8 cellular contexts compared by ENCODE assay signal in the genomic region with DNA sequence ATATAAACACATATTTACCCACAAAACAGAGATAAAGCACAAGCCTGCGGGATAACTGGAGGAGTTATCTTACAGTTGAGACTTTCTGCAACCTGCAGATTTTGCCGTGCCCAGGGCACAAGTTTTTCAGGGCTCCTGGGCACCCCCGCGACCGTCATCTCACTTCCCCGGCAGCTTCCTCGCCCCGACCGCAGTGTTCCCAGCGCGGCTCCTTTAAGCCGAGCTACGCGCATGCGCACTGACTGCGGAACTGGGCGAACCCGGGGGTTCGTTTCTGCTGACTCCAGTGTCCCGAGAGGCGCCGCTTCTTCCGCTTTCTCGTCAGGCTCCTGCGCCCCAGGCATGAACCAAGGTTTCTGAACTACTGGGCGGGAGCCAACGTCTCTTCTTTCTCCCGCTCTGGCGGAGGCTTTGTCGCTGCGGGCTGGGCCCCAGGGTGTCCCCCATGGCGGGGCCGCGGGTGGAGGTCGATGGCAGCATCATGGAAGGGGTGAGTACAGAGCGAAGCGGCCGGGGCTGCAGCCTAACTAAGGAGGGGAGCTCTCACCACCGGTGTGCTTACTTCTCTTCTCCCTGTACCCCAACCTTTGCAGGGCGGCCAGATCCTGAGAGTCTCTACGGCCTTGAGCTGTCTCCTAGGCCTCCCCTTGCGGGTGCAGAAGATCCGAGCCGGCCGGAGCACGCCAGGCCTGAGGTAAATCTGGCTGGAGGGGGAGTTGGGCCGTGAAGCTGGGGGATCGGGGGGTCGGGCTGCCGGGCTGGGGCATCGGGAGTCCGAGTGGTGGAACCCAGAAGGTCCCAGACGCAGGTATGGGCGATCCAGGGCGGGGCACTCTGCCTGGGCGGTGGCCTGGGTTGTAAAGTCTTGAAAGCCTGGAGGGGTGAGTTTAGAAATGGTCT. TPM values are rescaled to one million over a fixed set of nuclear protein-coding genes. Genes with fewer than 3 reads are reported as not detected.
DNase-seq lines count a peak whose midpoint lies in the region; ATAC-seq and TF ChIP-seq lines count a peak whose summit lies in the region.

A gene (plus strand): TSS at position 286 of the 900 bp plus-strand sequence. CDS start 160 bp downstream, at position 446.

- CTCF ChIA-PET in SK-N-SH (lab: Yijun Ruan, JAX) = interaction anchor here (0.7 to 2.1 kb wide), 5 partner anchors 9 to 195 kb away, joined by 3 to 6 read pairs (median 4); no protein-coding TSS in a partner anchor

- peaks cover 21% of the 10 kb centered on the region for H3K36me3 Mint-ChIP-seq in activated naive CD4-positive, alpha-beta T cell treated with anti-CD3 and anti-CD28 coated beads, Interleukin-2, amount 50 U/mL, for 24 hours

- H3K36me3 ChIP-seq in SK-N-SH (replicated peaks in 1 of 2; ENCODE audit: control insufficient read depth in 1 of 2, insufficient read depth in 2 of 2, low read length in 1 of 2) = peaks cover 24 to 47% of the 10 kb centered on the region in 2 experiments

- no peaks in the 10 kb centered on the region for H3K9me3 Mint-ChIP-seq in activated naive CD4-positive, alpha-beta T cell treated with anti-CD3 and anti-CD28 coated beads, Interleukin-2, amount 50 U/mL, for 24 hours

- 5% methylated on average over 11 of the region's 56 CpGs for WGBS in SK-N-SH (ENCODE audit: low lambda C conversion rate)

- no peak; the same call in 1 of the 2 replicates for TF ChIP-seq RAD21 in SK-N-SH (IDR thresholded peaks at IDR 0.05; ENCODE audit: low read length)

- peak; percentile 96 for ATAC-seq in HG02571 (IDR thresholded peaks at IDR 0.05; ENCODE audit: unreplicated experiment)

- H3K4me1 ChIP-seq in SK-N-SH (ENCODE audit: control insufficient read depth in 1 of 2, insufficient read depth in 2 of 2, low read depth in 1 of 2, low read length in 1 of 2) = peaks cover 5 to 11% of the 10 kb centered on the region in 2 experiments; a peak in 3 of 4 replicates

- H3K27ac Mint-ChIP-seq in activated naive CD4-positive, alpha-beta T cell treated with anti-CD3 and anti-CD28 coated beads, Interleukin-2, amount 50 U/mL, for 24 hours = peak within 1 kb of the TSS; percentile 99

- H3K4me3 Mint-ChIP-seq in activated naive CD4-positive, alpha-beta T cell treated with anti-CD3 and anti-CD28 coated beads, Interleukin-2, amount 50 U/mL, for 24 hours = peak within 1 kb of the TSS; percentile 99

- no peak for TF ChIP-seq EP300 in SK-N-SH (IDR thresholded peaks at IDR 0.05; ENCODE audit: borderline replicate concordance in 1 of 2, low read depth in 1 of 2, low read length in 1 of 2)

- no peaks in the 10 kb centered on the region for H3F3A ChIP-seq in SK-N-SH (replicated peaks; ENCODE audit: insufficient read depth)

- H3K27me3 ChIP-seq in SK-N-SH (ENCODE audit: insufficient read depth) = no peaks in the 10 kb centered on the region

- H3K9me2 ChIP-seq in SK-N-SH = no peaks in the 10 kb centered on the region

- H3K9me3 ChIP-seq in SK-N-SH = no peaks in the 10 kb centered on the region

- no peaks in the 10 kb centered on the region for H4K20me1 ChIP-seq in SK-N-SH (ENCODE audit: insufficient read depth)

- H3K4me2 ChIP-seq in SK-N-SH = peak within 1 kb of the TSS; percentile 94

- H3K9ac ChIP-seq in SK-N-SH = peak within 1 kb of the TSS; percentile 93

- peak within 1 kb of the TSS; percentile 90 to 100 for H3K4me3 ChIP-seq in SK-N-SH (ENCODE audit: low read depth in 2 of 2, low read length in 1 of 2)

- no peaks in the 10 kb centered on the region for H3K27me3 Mint-ChIP-seq in activated naive CD4-positive, alpha-beta T cell treated with anti-CD3 and anti-CD28 coated beads, Interleukin-2, amount 50 U/mL, for 24 hours

- peaks cover 48% of the 10 kb centered on the region for H3K79me2 ChIP-seq in SK-N-SH (ENCODE audit: insufficient read depth)

- peak within 1 kb of the TSS; percentile 99 for H2AFZ ChIP-seq in SK-N-SH (ENCODE audit: low read depth)

- peak; percentile 89 for DNase-seq in GM04504 (ENCODE audit: low read depth)
- DNase-seq in NCI-H1048 (lab: John Stamatoyannopoulos, UW) = peak; percentile 89
- DNase-seq in SK-N-SH = peak; percentile 94
- peak; percentile 93 for DNase-seq in globus pallidus (ENCODE audit: low spot score)
- DNase-seq in occipital lobe (lab: John Stamatoyannopoulos, UW) = peak; percentile 91

- peak within 1 kb of the TSS; percentile 72 to 75 for H3K27ac ChIP-seq in SK-N-SH (ENCODE audit: low read depth in 2 of 2, low read length in 1 of 2)
- H3K27ac ChIP-seq in temporal lobe (ENCODE audit: low read depth, low read length) = peak within 1 kb of the TSS; percentile 64

- peaks cover 49% of the 10 kb centered on the region for H3K4me1 Mint-ChIP-seq in activated naive CD4-positive, alpha-beta T cell treated with anti-CD3 and anti-CD28 coated beads, Interleukin-2, amount 50 U/mL, for 24 hours

- no peak for TF ChIP-seq CTCF in SK-N-SH (IDR thresholded peaks at IDR 0.05)

- POLR2A ChIA-PET in SK-N-SH (lab: Yijun Ruan, JAX) = interaction anchor here (1.0 to 1.8 kb wide), 4 partner anchors 10 to 133 kb away, joined by 3 to 17 read pairs (median 6); a partner anchor contains a TSS

TF ChIP-seq in SK-N-SH, 30 proteins besides CTCF, POLR2A, EP300 and RAD21:
- no peak for TF ChIP-seq MEF2A (IDR thresholded peaks at IDR 0.05; ENCODE audit: borderline replicate concordance, low read depth)
- no peak for TF ChIP-seq TCF12 (IDR thresholded peaks at IDR 0.05)
- TF ChIP-seq, protein P1, sequence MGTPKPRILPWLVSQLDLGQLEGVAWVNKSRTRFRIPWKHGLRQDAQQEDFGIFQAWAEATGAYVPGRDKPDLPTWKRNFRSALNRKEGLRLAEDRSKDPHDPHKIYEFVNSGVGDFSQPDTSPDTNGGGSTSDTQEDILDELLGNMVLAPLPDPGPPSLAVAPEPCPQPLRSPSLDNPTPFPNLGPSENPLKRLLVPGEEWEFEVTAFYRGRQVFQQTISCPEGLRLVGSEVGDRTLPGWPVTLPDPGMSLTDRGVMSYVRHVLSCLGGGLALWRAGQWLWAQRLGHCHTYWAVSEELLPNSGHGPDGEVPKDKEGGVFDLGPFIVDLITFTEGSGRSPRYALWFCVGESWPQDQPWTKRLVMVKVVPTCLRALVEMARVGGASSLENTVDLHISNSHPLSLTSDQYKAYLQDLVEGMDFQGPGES (IDR thresholded peaks at IDR 0.05; ENCODE audit: low read depth, low read length) = no peak
- TF ChIP-seq YY1 (IDR thresholded peaks at IDR 0.05; ENCODE audit: low read depth) = peak; percentile 41; the same call in 1 of the 2 replicates
- TF ChIP-seq SMC3 (IDR thresholded peaks at IDR 0.05; ENCODE audit: low read depth, low read length) = no peak
- TF ChIP-seq NRF1 (IDR thresholded peaks at IDR 0.05; ENCODE audit: low read depth, low read length) = peak; percentile 82
- TF ChIP-seq GABPA (IDR thresholded peaks at IDR 0.05; ENCODE audit: low read depth) = peak; percentile 73
- peak; percentile 74 for TF ChIP-seq POLR2AphosphoS5 (IDR thresholded peaks at IDR 0.05; ENCODE audit: low read depth, low read length)
- no peak for TF ChIP-seq RFX5 (IDR thresholded peaks at IDR 0.05; ENCODE audit: low read length)
- TF ChIP-seq SIN3A (IDR thresholded peaks at IDR 0.05; ENCODE audit: borderline replicate concordance, low read depth, low read length) = peak; percentile 13; the same call in 1 of the 2 replicates
- TF ChIP-seq, protein P2, sequence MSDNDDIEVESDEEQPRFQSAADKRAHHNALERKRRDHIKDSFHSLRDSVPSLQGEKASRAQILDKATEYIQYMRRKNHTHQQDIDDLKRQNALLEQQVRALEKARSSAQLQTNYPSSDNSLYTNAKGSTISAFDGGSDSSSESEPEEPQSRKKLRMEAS (IDR thresholded peaks at IDR 0.05; ENCODE audit: low read depth) = peak; percentile 36; the same call in 1 of the 2 replicates
- TF ChIP-seq ELF1 (IDR thresholded peaks at IDR 0.05) = peak; percentile 90
- TF ChIP-seq NFIC (IDR thresholded peaks at IDR 0.05; ENCODE audit: borderline replicate concordance) = no peak
- peak; percentile 51; the same call in 1 of the 2 replicates for TF ChIP-seq MXI1 (IDR thresholded peaks at IDR 0.05; ENCODE audit: low read depth, low read length)
- peak; percentile 75 for TF ChIP-seq TAF1 (IDR thresholded peaks at IDR 0.05; ENCODE audit: borderline replicate concordance, low read depth, low read length)

RNA-seq across cellular contexts. Expression of the gene that starts here (rescaled TPM):
- 17.3 and 24.3 TPM in 2 replicates for polyA plus RNA-seq in SK-N-SH (2012; rRNA removed)
- 25.1 and 35.4 TPM in 2 replicates for polyA plus RNA-seq in SK-N-SH (2012; cell fraction: cytosol; rRNA removed)
- 24.7 and 31.1 TPM in 2 replicates for polyA plus RNA-seq in SK-N-SH (2012; cell fraction: nucleus; rRNA removed)
- 60.8 TPM for total RNA-seq in occipital lobe
- total RNA-seq in temporal lobe = 42.5 TPM

Comparison
In these comparisons a context has a peak if more than half of its experiments do, and no peak if none do; other contexts are left out.
1. Peak in every context shown above with its lines: DNase-seq, ATAC-seq, H3K4me3 ChIP-seq and H3K27ac ChIP-seq.